In genomic region chr3:120177151-120177550, GRCh38 we compare ENCODE assay signal across 9 cellular contexts.
DNase-seq lines count a peak whose midpoint lies in the region.
"Had no signal": no experiment of that assay in that cellular context is flagged by ENCODE, and none has a peak within 500 bp of the region (broad histone marks: within the 10 kb centered on the region; RNA-seq: fewer than 3 reads in every experiment).

No MANE protein-coding gene starts in this region.

- no peaks in the 10 kb centered on the region for H3K27me3 ChIP-seq in HUES48 (ENCODE audit: control insufficient read depth, insufficient read depth, low read length)

- DNase-seq in A172 (ENCODE audit: low spot score) (peak; percentile 96), astrocyte of the hippocampus (ENCODE audit: low read depth, low spot score) (peak; percentile 86), kidney glomerular epithelial cell (lab: John Stamatoyannopoulos, UW) (peak; percentile 65), NCI-H748 (lab: John Stamatoyannopoulos, UW; ENCODE audit: unreplicated experiment) (no peak), activated gamma-delta T cell treated with Interleukin-2 at 50 U/mL for 16 hours (no peak)
- no peak for DNase-seq in stimulated activated naive CD4-positive, alpha-beta T cell treated with Interleukin-2 at 50 U/mL for 16 hours (lab: John Stamatoyannopoulos, UW)
- DNase-seq in central memory CD4-positive, alpha-beta T cell = no peak
- DNase-seq: CD4-positive, CD25-positive, alpha-beta regulatory T cell had no signal

- no peaks in the 10 kb centered on the region for H3K36me3 ChIP-seq in HUES48 (ENCODE audit: control insufficient read depth, insufficient read depth, low read length)

- peak overlapping the region; percentile 69 for H3K27ac ChIP-seq in HUES48 (ENCODE audit: low read depth, low read length)

- H3K4me1 ChIP-seq in HUES48 (ENCODE audit: control insufficient read depth, insufficient read depth, low read length) = peaks cover 13% of the 10 kb centered on the region

- no peak overlapping the region for H3K4me3 ChIP-seq in HUES48 (ENCODE audit: low read depth, low read length)

- H3K9me3 ChIP-seq in HUES48 (ENCODE audit: control insufficient read depth, insufficient read depth, low read length) = no peaks in the 10 kb centered on the region

- 0 out of 2 replicates have a peak overlapping the region, but pooled peaks have one; percentile 4 for H3K9ac ChIP-seq in HUES48 (ENCODE audit: low read depth, low read length)

Comparison
In these comparisons a context has a peak if more than half of its experiments do, and no peak if none do; other contexts are left out.
1. DNase-seq: peak in A172 (single experiment), astrocyte of the hippocampus (single experiment) and kidney glomerular epithelial cell (single experiment); none in stimulated activated naive CD4-positive, alpha-beta T cell treated with Interleukin-2 at 50 U/mL for 16 hours (single experiment), NCI-H748 (single experiment), central memory CD4-positive, alpha-beta T cell (single experiment) and activated gamma-delta T cell treated with Interleukin-2 at 50 U/mL for 16 hours (single experiment).